Comparison of ENCODE assay signal across 11 cellular contexts in the genomic region with DNA sequence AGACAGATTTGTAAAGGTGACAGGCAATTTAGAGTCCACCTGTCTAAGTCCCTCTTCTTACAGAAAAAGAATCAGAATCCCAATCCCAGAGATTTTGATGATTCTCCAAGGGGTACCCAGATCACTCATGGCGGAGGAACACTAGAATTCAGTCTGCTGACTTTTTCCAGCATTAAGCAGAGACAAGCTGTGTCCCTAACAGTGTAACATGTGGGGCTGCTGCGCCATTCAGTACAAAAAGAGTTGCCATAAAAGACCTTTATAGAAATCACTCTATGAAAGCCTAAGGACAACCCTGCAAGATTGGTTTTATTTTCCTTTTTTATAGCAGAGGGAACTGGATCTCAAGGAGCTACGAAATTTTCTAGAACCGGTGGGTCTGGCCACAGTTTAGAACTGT. TPM values are rescaled to one million over a fixed set of nuclear protein-coding genes. Genes with fewer than 3 reads are reported as not detected.
DNase-seq lines count a peak whose midpoint lies in the region; ATAC-seq and TF ChIP-seq lines count a peak whose summit lies in the region.
"Had no signal": no experiment of that assay in that cellular context is flagged by ENCODE, and none has a peak within 500 bp of the region (broad histone marks: within the 10 kb centered on the region; RNA-seq: fewer than 3 reads in every experiment).

No MANE protein-coding gene starts in this region.

- POLR2A ChIA-PET in activated CD4-positive, alpha-beta T cell treated with anti-CD3 and anti-CD28 coated beads for 36 hours (lab: Charles Lee) = interaction anchor here (0.7 to 1.9 kb wide), 5 partner anchors 10 to 241 kb away, joined by 3 to 13 read pairs (median 4); no protein-coding TSS in a partner anchor
- POLR2A ChIA-PET in Caco-2 (lab: Charles Lee) = no interaction called here

- H3K4me1 ChIP-seq in right atrium auricular region (no peaks in the 10 kb centered on the region), Caco-2 (no peaks in the 10 kb centered on the region)

- BruUV-seq in Caco-2 (replicated peaks; lab: Mats Ljungman, UMichigan) = no TSS peak

- H3K4me3 Mint-ChIP-seq in activated CD4-positive, alpha-beta T cell treated with anti-CD3 and anti-CD28 coated beads for 36 hours = peak overlapping the region; percentile 96
- H3K4me3 Mint-ChIP-seq in Caco-2 (ENCODE audit: unreplicated experiment) = no peak overlapping the region

- DNase-seq in activated CD4-positive, alpha-beta T cell treated with anti-CD3 and anti-CD28 coated beads for 36 hours = no peak
- no peak for DNase-seq in activated CD4-positive, alpha-beta T cell treated with anti-CD3 and anti-CD28 coated beads for 1 hour
- DNase-seq in right atrium auricular region (ENCODE audit: low spot score) = no peak
- no peak for DNase-seq in Caco-2
- DNase-seq in NCI-H187 (lab: John Stamatoyannopoulos, UW) = no peak
- DNase-seq: NCI-H2029 treated with DMSO at 0.1 percent for 48 hours, SW 1271 had no signal

- H3K27ac Mint-ChIP-seq in activated CD4-positive, alpha-beta T cell treated with anti-CD3 and anti-CD28 coated beads for 36 hours = peak overlapping the region; percentile 99
- no peak overlapping the region for H3K27ac Mint-ChIP-seq in Caco-2 (ENCODE audit: unreplicated experiment)

- H3K27ac ChIP-seq in right atrium auricular region (peak overlapping the region; percentile 62 to 78), temporal lobe (ENCODE audit: low read depth, low read length) (peak overlapping the region; percentile 3)

- no peaks in the 10 kb centered on the region for H3K27me3 Mint-ChIP-seq in activated CD4-positive, alpha-beta T cell treated with anti-CD3 and anti-CD28 coated beads for 36 hours
- peaks cover 12% of the 10 kb centered on the region for H3K27me3 Mint-ChIP-seq in Caco-2 (ENCODE audit: insufficient read depth, unreplicated experiment)

- CTCF ChIA-PET in activated CD4-positive, alpha-beta T cell treated with anti-CD3 and anti-CD28 coated beads for 36 hours (lab: Charles Lee) = interaction anchor here (0.6 to 3.1 kb wide), 11 partner anchors 10 to 568 kb away, joined by 3 to 25 read pairs (median 4); a partner anchor contains a TSS
- CTCF ChIA-PET in Caco-2 (lab: Charles Lee) = no interaction called here

- H3K4me1 Mint-ChIP-seq in activated CD4-positive, alpha-beta T cell treated with anti-CD3 and anti-CD28 coated beads for 36 hours = peaks cover 44% of the 10 kb centered on the region
- H3K4me1 Mint-ChIP-seq in Caco-2 (ENCODE audit: low read depth, unreplicated experiment) = no peaks in the 10 kb centered on the region

- H3K36me3 ChIP-seq in right atrium auricular region (no peaks in the 10 kb centered on the region), Caco-2 (ENCODE audit: control insufficient read depth, insufficient read depth, low read length) (no peaks in the 10 kb centered on the region)

- peaks cover 20% of the 10 kb centered on the region for H3K36me3 Mint-ChIP-seq in activated CD4-positive, alpha-beta T cell treated with anti-CD3 and anti-CD28 coated beads for 36 hours (ENCODE audit: low read depth)
- H3K36me3 Mint-ChIP-seq in Caco-2 (ENCODE audit: insufficient read depth, unreplicated experiment) = no peaks in the 10 kb centered on the region

- peak overlapping the region; percentile 39 to 46 for H3K4me3 ChIP-seq in right atrium auricular region
- no peak overlapping the region for H3K4me3 ChIP-seq in Caco-2 (ENCODE audit: low read depth, low read length)

- H3K9me3 ChIP-seq in right atrium auricular region (peaks cover 0 to 4% of the 10 kb centered on the region in 2 donors), Caco-2 (no peaks in the 10 kb centered on the region)

- H3K9me3 Mint-ChIP-seq in activated CD4-positive, alpha-beta T cell treated with anti-CD3 and anti-CD28 coated beads for 36 hours (ENCODE audit: low read depth) = peaks cover 10% of the 10 kb centered on the region
- H3K9me3 Mint-ChIP-seq in Caco-2 (ENCODE audit: unreplicated experiment) = no peaks in the 10 kb centered on the region

- peak; percentile 32 for ATAC-seq in activated CD4-positive, alpha-beta T cell treated with anti-CD3 and anti-CD28 coated beads for 36 hours
- ATAC-seq in HG03521 (IDR thresholded peaks at IDR 0.05; ENCODE audit: unreplicated experiment) = peak; percentile 22
- ATAC-seq in GM18873 (IDR thresholded peaks at IDR 0.05; ENCODE audit: low FRiP score, unreplicated experiment) = no peak

- intact Hi-C loops in activated CD4-positive, alpha-beta T cell treated with anti-CD3 and anti-CD28 coated beads for 36 hours (cut with DNase I, micrococcal nuclease) = loop anchor here (1.0 to 10.0 kb wide), 8 partner anchors 33 to 570 kb away; a partner anchor contains a TSS
- intact Hi-C loops in Caco-2 (cut with micrococcal nuclease; ENCODE audit: unreplicated experiment) = no loop called here

- TF ChIP-seq CTCF in right atrium auricular region (IDR thresholded peaks at IDR 0.05) (no peak), Caco-2 (IDR thresholded peaks at IDR 0.05; ENCODE audit: insufficient read depth in 1 of 2, low read depth in 1 of 2, low read length in 1 of 2, severe bottlenecking in 1 of 2, unreplicated experiment in 1 of 2) (no peak)

- H3K27me3 ChIP-seq in right atrium auricular region = no peaks in the 10 kb centered on the region
- no peaks in the 10 kb centered on the region; the same call in 1 of the 2 replicates for H3K27me3 ChIP-seq in Caco-2 (replicated peaks; ENCODE audit: control insufficient read depth, insufficient read depth, low read length)

RNA-seq across cellular contexts. Expression of a gene that starts 0.6 kb away (rescaled TPM):
- 10 to 100 TPM; 34.5 to 36.9 TPM for total RNA-seq in activated CD4-positive, alpha-beta T cell treated with anti-CD3 and anti-CD28 coated beads for 36 hours
- total RNA-seq in right atrium auricular region (10 to 100 TPM; 12.7 to 12.9 TPM), temporal lobe (1.5 TPM), Caco-2 (2022) (not detected in 2 replicates)
- total RNA-seq: A172 had no signal

RNA-seq across cellular contexts. Expression of a gene that starts 51.9 kb away (rescaled TPM):
- total RNA-seq in activated CD4-positive, alpha-beta T cell treated with anti-CD3 and anti-CD28 coated beads for 36 hours = 100 to 1,000 TPM; 109 to 135 TPM
- 10 to 100 TPM; 22.3 to 23.5 TPM for total RNA-seq in right atrium auricular region
- 4.7 TPM for total RNA-seq in temporal lobe
- total RNA-seq in Caco-2 (2022) = not detected in 2 replicates
- total RNA-seq: A172 had no signal

Comparison
In these comparisons a context has a peak if more than half of its experiments do, and no peak if none do; other contexts are left out.
1. RNA of a gene that starts 51.9 kb away (total RNA-seq): 109 to 135 TPM in activated CD4-positive, alpha-beta T cell treated with anti-CD3 and anti-CD28 coated beads for 36 hours; 22.3 to 23.5 TPM in right atrium auricular region, 4.7 TPM in temporal lobe (single experiment) and not detected in Caco-2; every median in the first group is over 4 times any median in the second.